Comparison of ENCODE assay signal across 11 cellular contexts in the genomic region with DNA sequence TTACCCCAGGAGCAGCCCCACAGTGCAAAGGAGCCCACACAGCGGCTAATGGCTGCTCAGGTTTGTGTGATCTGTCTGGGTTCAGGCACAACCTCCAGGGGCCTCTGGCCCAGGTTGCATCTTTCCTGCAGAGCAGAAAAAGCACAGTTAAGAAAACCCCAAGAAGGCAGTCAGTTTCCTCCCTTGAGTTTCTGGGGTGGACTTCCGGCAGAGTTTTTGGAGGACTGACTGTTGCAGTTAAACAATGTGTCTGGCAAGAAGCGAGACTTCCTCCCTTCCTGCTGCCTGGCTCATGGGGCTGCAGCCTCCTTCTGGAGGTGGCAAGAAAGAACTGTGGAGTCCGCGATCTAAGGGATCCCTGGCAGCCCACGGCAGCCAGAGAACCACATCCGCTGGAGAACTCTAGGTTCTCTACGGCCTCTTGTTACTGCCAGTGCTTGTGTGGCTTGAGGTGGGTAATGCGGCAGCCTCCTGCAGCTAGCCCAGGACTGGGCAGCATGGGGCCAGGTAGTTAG.
DNase-seq lines count a peak whose midpoint lies in the region; ATAC-seq and TF ChIP-seq lines count a peak whose summit lies in the region.
"Had no signal": no experiment of that assay in that cellular context is flagged by ENCODE, and none has a peak within 500 bp of the region (broad histone marks: within the 10 kb centered on the region; RNA-seq: fewer than 3 reads in every experiment).

No MANE protein-coding gene starts in this region.

- WGBS in SK-N-SH (ENCODE audit: low lambda C conversion rate) = 75% methylated on average over 6 of the region's 9 CpGs

- no peak overlapping the region for H3K27ac Mint-ChIP-seq in chondrocyte (ENCODE audit: unreplicated experiment)

- no peaks in the 10 kb centered on the region for H3K27me3 Mint-ChIP-seq in chondrocyte (ENCODE audit: low read depth)

- H3K79me2 ChIP-seq in SK-N-SH (ENCODE audit: insufficient read depth) = no peaks in the 10 kb centered on the region

- no peaks in the 10 kb centered on the region for H3K4me1 Mint-ChIP-seq in chondrocyte (ENCODE audit: low read depth)

- no peak overlapping the region for H3K4me2 ChIP-seq in SK-N-SH
- H3K4me2 ChIP-seq: A549 had no signal

- TF ChIP-seq CTCF in SK-N-SH (IDR thresholded peaks at IDR 0.05) = no peak
- no peak for TF ChIP-seq CTCF in chondrocyte (IDR thresholded peaks at IDR 0.05)

- no peak overlapping the region for H3K9ac ChIP-seq in SK-N-SH

- POLR2A ChIA-PET in SK-N-SH (lab: Yijun Ruan, JAX) = no interaction called here

- no peaks in the 10 kb centered on the region for H3K36me3 ChIP-seq in SK-N-SH (replicated peaks in 1 of 2; ENCODE audit: control insufficient read depth in 1 of 2, insufficient read depth in 2 of 2, low read length in 1 of 2)
- H3K36me3 ChIP-seq: colonic mucosa had no signal

- DNase-seq in SK-N-SH (no peak), activated T-cell treated with anti-CD3 and anti-CD28 coated beads for 48 hours (ENCODE audit: low read depth) (peak; percentile 18), 8988T (no peak), NCI-H128 (lab: John Stamatoyannopoulos, UW; ENCODE audit: unreplicated experiment) (no peak), chondrocyte (ENCODE audit: low spot score) (no peak)
- peak; percentile 44 for DNase-seq in stimulated activated CD8-positive, alpha-beta memory T cell treated with anti-CD3 and anti-CD28 coated beads, Interleukin-4, amount 100 ng/mL, for 48 hours
- DNase-seq: colonic mucosa had no signal

- no peak overlapping the region for H3K4me3 ChIP-seq in SK-N-SH (ENCODE audit: low read depth in 2 of 2, low read length in 1 of 2)
- H3K4me3 ChIP-seq: A549, colonic mucosa had no signal

- no peak for TF ChIP-seq EP300 in SK-N-SH (IDR thresholded peaks at IDR 0.05; ENCODE audit: borderline replicate concordance in 1 of 2, low read depth in 1 of 2, low read length in 1 of 2)

- no peaks in the 10 kb centered on the region for H3K36me3 Mint-ChIP-seq in chondrocyte (ENCODE audit: low read depth)

- H3K27me3 ChIP-seq in SK-N-SH (ENCODE audit: insufficient read depth) = no peaks in the 10 kb centered on the region
- H3K27me3 ChIP-seq: colonic mucosa had no signal

- no peak for TF ChIP-seq RAD21 in SK-N-SH (IDR thresholded peaks at IDR 0.05; ENCODE audit: low read length)

- H4K20me1 ChIP-seq in SK-N-SH (ENCODE audit: insufficient read depth) = no peaks in the 10 kb centered on the region

- H3K9me3 ChIP-seq in SK-N-SH = no peaks in the 10 kb centered on the region
- H3K9me3 ChIP-seq: A549, colonic mucosa had no signal

- H3K4me1 ChIP-seq in SK-N-SH (ENCODE audit: control insufficient read depth in 1 of 2, insufficient read depth in 2 of 2, low read depth in 1 of 2, low read length in 1 of 2) = no peaks in the 10 kb centered on the region
- H3K4me1 ChIP-seq: A549, colonic mucosa had no signal

- no peaks in the 10 kb centered on the region for H3K9me2 ChIP-seq in SK-N-SH

- no peak overlapping the region for H2AFZ ChIP-seq in SK-N-SH (ENCODE audit: low read depth)

- peak; percentile 18; the same call in 2 of the 3 replicates for ATAC-seq in SK-N-SH treated with all-trans-retinoic acid at 6 μM for 48 hours
- ATAC-seq in HG03175 (IDR thresholded peaks at IDR 0.05; ENCODE audit: unreplicated experiment) = peak; percentile 67
- ATAC-seq: A549, Right ventricle myocardium inferior had no signal

- CTCF ChIA-PET in SK-N-SH (lab: Yijun Ruan, JAX) = no interaction called here

- H3F3A ChIP-seq in SK-N-SH (replicated peaks; ENCODE audit: insufficient read depth) = no peaks in the 10 kb centered on the region

- H3K27ac ChIP-seq in SK-N-SH (ENCODE audit: low read depth in 2 of 2, low read length in 1 of 2) = no peak overlapping the region
- H3K27ac ChIP-seq: A549, colonic mucosa had no signal

- H3K4me3 Mint-ChIP-seq in chondrocyte (ENCODE audit: unreplicated experiment) = no peak overlapping the region

- H3K9me3 Mint-ChIP-seq in chondrocyte (ENCODE audit: low read depth) = no peaks in the 10 kb centered on the region

TF ChIP-seq in SK-N-SH treated with all-trans-retinoic acid at 6 μM for 48 hours, 23 proteins besides CTCF, POLR2A, EP300 and RAD21:
- no peak for TF ChIP-seq BACH2 (CRISPR knock-in tag; IDR thresholded peaks at IDR 0.05; ENCODE audit: borderline replicate concordance)
- no peak for TF ChIP-seq TOX (CRISPR knock-in tag; IDR thresholded peaks at IDR 0.05; ENCODE audit: borderline replicate concordance)
- TF ChIP-seq TCF4 (CRISPR knock-in tag; IDR thresholded peaks at IDR 0.05; ENCODE audit: borderline replicate concordance) = no peak
- TF ChIP-seq OSR1 (CRISPR knock-in tag; IDR thresholded peaks at IDR 0.05) = no peak
- TF ChIP-seq PPARA (CRISPR knock-in tag; IDR thresholded peaks at IDR 0.05; ENCODE audit: borderline replicate concordance) = no peak
- TF ChIP-seq ISL1 (CRISPR knock-in tag; IDR thresholded peaks at IDR 0.05) = no peak
- no peak for TF ChIP-seq ARNTL (CRISPR knock-in tag; IDR thresholded peaks at IDR 0.05; ENCODE audit: borderline replicate concordance, low read depth)

TF ChIP-seq in SK-N-SH, 30 proteins besides CTCF, POLR2A, EP300 and RAD21:
- TF ChIP-seq RCOR1 (IDR thresholded peaks at IDR 0.05; ENCODE audit: low read length) = no peak
- TF ChIP-seq SMC3 (IDR thresholded peaks at IDR 0.05; ENCODE audit: low read depth, low read length) = no peak
- TF ChIP-seq, protein P1, sequence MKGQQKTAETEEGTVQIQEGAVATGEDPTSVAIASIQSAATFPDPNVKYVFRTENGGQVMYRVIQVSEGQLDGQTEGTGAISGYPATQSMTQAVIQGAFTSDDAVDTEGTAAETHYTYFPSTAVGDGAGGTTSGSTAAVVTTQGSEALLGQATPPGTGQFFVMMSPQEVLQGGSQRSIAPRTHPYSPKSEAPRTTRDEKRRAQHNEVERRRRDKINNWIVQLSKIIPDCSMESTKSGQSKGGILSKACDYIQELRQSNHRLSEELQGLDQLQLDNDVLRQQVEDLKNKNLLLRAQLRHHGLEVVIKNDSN (IDR thresholded peaks at IDR 0.05; ENCODE audit: borderline replicate concordance, low read depth) = no peak
- TF ChIP-seq, protein P2, sequence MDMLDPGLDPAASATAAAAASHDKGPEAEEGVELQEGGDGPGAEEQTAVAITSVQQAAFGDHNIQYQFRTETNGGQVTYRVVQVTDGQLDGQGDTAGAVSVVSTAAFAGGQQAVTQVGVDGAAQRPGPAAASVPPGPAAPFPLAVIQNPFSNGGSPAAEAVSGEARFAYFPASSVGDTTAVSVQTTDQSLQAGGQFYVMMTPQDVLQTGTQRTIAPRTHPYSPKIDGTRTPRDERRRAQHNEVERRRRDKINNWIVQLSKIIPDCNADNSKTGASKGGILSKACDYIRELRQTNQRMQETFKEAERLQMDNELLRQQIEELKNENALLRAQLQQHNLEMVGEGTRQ (IDR thresholded peaks at IDR 0.05; ENCODE audit: borderline replicate concordance, low read depth, low read length) = no peak
- no peak for TF ChIP-seq TEAD4 (IDR thresholded peaks at IDR 0.05; ENCODE audit: borderline replicate concordance, insufficient read depth)
- no peak for TF ChIP-seq GATA2 (CRISPR knock-in tag; IDR thresholded peaks at IDR 0.05)
- no peak for TF ChIP-seq FOSL2 (IDR thresholded peaks at IDR 0.05; ENCODE audit: borderline replicate concordance, low read depth)
- no peak for TF ChIP-seq ELF1 (IDR thresholded peaks at IDR 0.05)
- no peak for TF ChIP-seq MEF2A (IDR thresholded peaks at IDR 0.05; ENCODE audit: borderline replicate concordance, low read depth)
- TF ChIP-seq RXRA (IDR thresholded peaks at IDR 0.05; ENCODE audit: borderline replicate concordance, low read depth) = no peak
- no peak for TF ChIP-seq RFX5 (IDR thresholded peaks at IDR 0.05; ENCODE audit: low read length)
- TF ChIP-seq, protein P3, sequence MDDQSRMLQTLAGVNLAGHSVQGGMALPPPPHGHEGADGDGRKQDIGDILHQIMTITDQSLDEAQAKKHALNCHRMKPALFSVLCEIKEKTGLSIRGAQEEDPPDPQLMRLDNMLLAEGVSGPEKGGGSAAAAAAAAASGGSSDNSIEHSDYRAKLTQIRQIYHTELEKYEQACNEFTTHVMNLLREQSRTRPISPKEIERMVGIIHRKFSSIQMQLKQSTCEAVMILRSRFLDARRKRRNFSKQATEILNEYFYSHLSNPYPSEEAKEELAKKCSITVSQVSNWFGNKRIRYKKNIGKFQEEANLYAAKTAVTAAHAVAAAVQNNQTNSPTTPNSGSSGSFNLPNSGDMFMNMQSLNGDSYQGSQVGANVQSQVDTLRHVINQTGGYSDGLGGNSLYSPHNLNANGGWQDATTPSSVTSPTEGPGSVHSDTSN (IDR thresholded peaks at IDR 0.05) = no peak
- TF ChIP-seq TCF12 (IDR thresholded peaks at IDR 0.05) = no peak
TF ChIP-seq in SK-N-SH: peak in this region for 0.

Comparison
In these comparisons a context has a peak if more than half of its experiments do, and no peak if none do; other contexts are left out.
1. DNase-seq: peak in activated T-cell treated with anti-CD3 and anti-CD28 coated beads for 48 hours (single experiment) and stimulated activated CD8-positive, alpha-beta memory T cell treated with anti-CD3 and anti-CD28 coated beads, Interleukin-4, amount 100 ng/mL, for 48 hours (single experiment); none in SK-N-SH (single experiment), 8988T (single experiment), NCI-H128 (single experiment) and chondrocyte (single experiment).